ENCODE assay signal across 11 cellular contexts in the genomic region with DNA sequence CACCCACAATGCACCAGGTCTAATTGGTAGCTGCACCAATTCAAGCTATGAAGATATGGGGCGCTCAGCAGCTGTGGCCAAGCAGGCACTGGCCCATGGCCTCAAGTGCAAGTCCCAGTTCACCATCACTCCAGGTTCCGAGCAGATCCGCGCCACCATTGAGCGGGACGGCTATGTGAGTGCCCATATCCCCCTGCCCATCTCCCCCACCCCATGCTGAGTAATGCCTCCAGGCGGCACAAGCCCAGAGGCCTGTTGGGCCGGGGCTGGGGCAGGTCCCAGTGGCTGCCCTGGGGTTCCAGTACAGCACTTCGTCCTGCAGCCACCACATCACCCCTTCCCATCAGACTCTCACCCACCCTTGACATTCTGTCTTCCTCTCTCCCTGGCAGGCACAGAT. TPM values are rescaled to one million over a fixed set of nuclear protein-coding genes. Genes with fewer than 3 reads are reported as not detected.
DNase-seq lines count a peak whose midpoint lies in the region; ATAC-seq and TF ChIP-seq lines count a peak whose summit lies in the region.
"Had no signal": no experiment of that assay in that cellular context is flagged by ENCODE, and none has a peak within 500 bp of the region (broad histone marks: within the 10 kb centered on the region; RNA-seq: fewer than 3 reads in every experiment).

No MANE protein-coding gene starts in this region.

- CTCF ChIA-PET in activated CD4-positive, alpha-beta T cell treated with anti-CD3 and anti-CD28 coated beads for 36 hours (lab: Charles Lee) = interaction anchor here (0.7 to 5.5 kb wide), 2 partner anchors 120 to 600 kb away, joined by 3 to 57 read pairs; no protein-coding TSS in a partner anchor

- no peak for ATAC-seq in activated CD4-positive, alpha-beta T cell treated with anti-CD3 and anti-CD28 coated beads for 36 hours
- no peak for ATAC-seq in memory B cell (ENCODE audit: low read depth)
- ATAC-seq in HG02623 (IDR thresholded peaks at IDR 0.05; ENCODE audit: unreplicated experiment) = no peak

- peaks cover 32 to 37% of the 10 kb centered on the region in 2 donors for H3K36me3 ChIP-seq in ascending aorta

- H3K4me1 ChIP-seq in ascending aorta = peaks cover 24 to 31% of the 10 kb centered on the region in 2 donors

- no peaks in the 10 kb centered on the region for H3K9me3 ChIP-seq in ascending aorta

- H3K4me3 ChIP-seq in ascending aorta = no peak overlapping the region

- H3K27ac ChIP-seq in ascending aorta (peak overlapping the region; percentile 94 to 96), temporal lobe (ENCODE audit: low read depth, low read length) (peak overlapping the region; percentile 95)

- peaks cover 11% of the 10 kb centered on the region for H3K36me3 Mint-ChIP-seq in activated CD4-positive, alpha-beta T cell treated with anti-CD3 and anti-CD28 coated beads for 36 hours (ENCODE audit: low read depth)
- peaks cover 6% of the 10 kb centered on the region for H3K36me3 Mint-ChIP-seq in memory B cell

- peaks cover 15% of the 10 kb centered on the region for H3K4me1 Mint-ChIP-seq in activated CD4-positive, alpha-beta T cell treated with anti-CD3 and anti-CD28 coated beads for 36 hours
- peaks cover 8% of the 10 kb centered on the region for H3K4me1 Mint-ChIP-seq in memory B cell

- H3K4me3 Mint-ChIP-seq in activated CD4-positive, alpha-beta T cell treated with anti-CD3 and anti-CD28 coated beads for 36 hours = no peak overlapping the region
- H3K4me3 Mint-ChIP-seq in memory B cell = no peak overlapping the region

- DNase-seq in activated CD4-positive, alpha-beta T cell treated with anti-CD3 and anti-CD28 coated beads for 36 hours = no peak
- no peak for DNase-seq in activated CD4-positive, alpha-beta T cell treated with anti-CD3 and anti-CD28 coated beads for 1 hour
- DNase-seq in ascending aorta (ENCODE audit: low spot score in 2 of 2) (no peak), memory B cell (ENCODE audit: low spot score in 2 of 2) (no peak), HK-2 (ENCODE audit: unreplicated experiment) (no peak), SKM-1 (lab: John Stamatoyannopoulos, UW; ENCODE audit: unreplicated experiment) (no peak)
- DNase-seq: activated effector memory CD4-positive, alpha-beta T cell treated with anti-CD3 and anti-CD28 coated beads, Interleukin-2, amount 50 U/mL, for 16 hours; stimulated activated CD4-positive, alpha-beta T cell treated with anti-CD3 and anti-CD28 coated beads, Interleukin-4, amount 100 ng/mL, for 1 hour had no signal

- no peaks in the 10 kb centered on the region for H3K27me3 ChIP-seq in ascending aorta

- H3K27ac Mint-ChIP-seq in activated CD4-positive, alpha-beta T cell treated with anti-CD3 and anti-CD28 coated beads for 36 hours = peak overlapping the region; percentile 49
- H3K27ac Mint-ChIP-seq in memory B cell = peak overlapping the region; percentile 65

- intact Hi-C loops in activated CD4-positive, alpha-beta T cell treated with anti-CD3 and anti-CD28 coated beads for 36 hours (cut with DNase I, micrococcal nuclease) = no loop called here
- intact Hi-C loops in ascending aorta (cut with DNase I) = loop anchor here (5.0 to 10.0 kb wide), 2 partner anchors 236 to 598 kb away; a partner anchor contains a TSS

- H3K9me3 Mint-ChIP-seq in activated CD4-positive, alpha-beta T cell treated with anti-CD3 and anti-CD28 coated beads for 36 hours (ENCODE audit: low read depth) = no peaks in the 10 kb centered on the region
- no peaks in the 10 kb centered on the region for H3K9me3 Mint-ChIP-seq in memory B cell

- POLR2A ChIA-PET in activated CD4-positive, alpha-beta T cell treated with anti-CD3 and anti-CD28 coated beads for 36 hours (lab: Charles Lee) = no interaction called here

- H3K27me3 Mint-ChIP-seq in activated CD4-positive, alpha-beta T cell treated with anti-CD3 and anti-CD28 coated beads for 36 hours = no peaks in the 10 kb centered on the region
- H3K27me3 Mint-ChIP-seq in memory B cell = no peaks in the 10 kb centered on the region

- TF ChIP-seq CTCF in ascending aorta (IDR thresholded peaks at IDR 0.05) = no peak

RNA-seq across cellular contexts. Expression of a gene that starts 21.5 kb away (rescaled TPM):
- total RNA-seq in activated CD4-positive, alpha-beta T cell treated with anti-CD3 and anti-CD28 coated beads for 36 hours = 10 to 100 TPM; 18.3 to 24.6 TPM
- total RNA-seq in ascending aorta = 34.7 TPM
- 20.4 TPM for total RNA-seq in temporal lobe

RNA-seq across cellular contexts. Expression of a gene that starts 38.0 kb away (rescaled TPM):
- not detected for total RNA-seq in activated CD4-positive, alpha-beta T cell treated with anti-CD3 and anti-CD28 coated beads for 36 hours
- total RNA-seq in ascending aorta = 119 TPM
- total RNA-seq in temporal lobe = 11.8 TPM
- total RNA-seq: endothelial cell of umbilical vein had no signal

RNA-seq across cellular contexts. Expression of a gene that starts 53.9 kb away (rescaled TPM):
- total RNA-seq in activated CD4-positive, alpha-beta T cell treated with anti-CD3 and anti-CD28 coated beads for 36 hours = 100 to 1,000 TPM in 1 of 2 experiments, 10 to 100 TPM in 1; 95.4 to 106 TPM
- total RNA-seq in ascending aorta (81.1 TPM), temporal lobe (72.5 TPM)

RNA-seq across cellular contexts. Expression of a gene that starts 54.3 kb away (rescaled TPM):
- 10 to 100 TPM; 54.5 to 61.1 TPM for total RNA-seq in activated CD4-positive, alpha-beta T cell treated with anti-CD3 and anti-CD28 coated beads for 36 hours
- total RNA-seq in ascending aorta (4.8 TPM), temporal lobe (25.6 TPM)

Comparison
In these comparisons a context has a peak if more than half of its experiments do, and no peak if none do; other contexts are left out.
1. RNA of a gene that starts 38.0 kb away (total RNA-seq): 119 TPM in ascending aorta (single experiment) and 11.8 TPM in temporal lobe (single experiment); not detected in activated CD4-positive, alpha-beta T cell treated with anti-CD3 and anti-CD28 coated beads for 36 hours; every median in the first group is over 10 times any median in the second.